16 cellular contexts compared by ENCODE assay signal in genomic region chr22:38423512-38424503, GRCh38. TPM values are rescaled to one million over a fixed set of nuclear protein-coding genes. Genes with fewer than 3 reads are reported as not detected.
A peak's percentile ranks its signal among the peaks of the same experiment; 100 is the strongest.
DNase-seq lines count a peak whose midpoint lies in the region; ATAC-seq and TF ChIP-seq lines count a peak whose summit lies in the region.
"Had no signal": no experiment of that assay in that cellular context is flagged by ENCODE, and none has a peak within 500 bp of the region (broad histone marks: within the 10 kb centered on the region; RNA-seq: fewer than 3 reads in every experiment).

No MANE protein-coding gene starts in this region.

- peak overlapping the region in 7 of 12 donors; percentile 3 to 58 (median 28) for H3K27ac ChIP-seq in heart left ventricle
- H3K27ac ChIP-seq in right atrium auricular region: no peak overlapping the region
- peak overlapping the region; percentile 27 for H3K27ac ChIP-seq in hepatocyte
- H3K27ac ChIP-seq in transverse colon: peak overlapping the region; percentile 17 to 36 (median 29)

- DNase-seq in heart left ventricle (peak in 2 of 5 donors; percentile 16 to 34), right atrium auricular region (ENCODE audit: low spot score) (no peak), NT2/D1 (ENCODE audit: low read depth, low spot score) (no peak), hepatocyte (ENCODE audit: low spot score) (peak; percentile 58), transverse colon (peak; percentile 43), ACHN (no peak)
- no peak for DNase-seq in stimulated activated CD4-positive, alpha-beta T cell treated with anti-CD3 and anti-CD28 coated beads, Interleukin-4, amount 100 ng/mL, for 24 hours
- DNase-seq: activated CD4-positive, alpha-beta T cell treated with anti-CD3 and anti-CD28 coated beads, Interleukin-2, amount 50 U/mL, for 48 hours; activated naive CD8-positive, alpha-beta T cell treated with anti-CD3 and anti-CD28 coated beads, Interleukin-2, amount 10 ng/mL, durations not matched to agents 7 days and 5 days; activated T-cell treated with anti-CD3 and anti-CD28 coated beads, Interleukin-2, amount 50 U/mL, for 48 hours; effector memory CD8-positive, alpha-beta T cell; NCI-H2029 treated with DMSO at 0.1 percent for 48 hours; stimulated activated CD4-positive, alpha-beta T cell treated with anti-CD3 and anti-CD28 coated beads, Interleukin-15, amount 100 ng/mL, for 24 hours had no signal

- in situ Hi-C loops in transverse colon (cut with MboI; ENCODE audit: low pct_ligation_motif_present in 1 of 4, low pct_unique_long_range_greater_than_20kb in 1 of 4, low sequenced_read_pairs in 3 of 4) (loop anchor here in 1 of 4 donors (25.0 kb wide), 1 partner anchor 112 kb away; the partner anchor contains the start of gene CSNK1E), ACHN (cut with HindIII; ENCODE audit: low pct_ligation_motif_present, low pct_unique_long_range_greater_than_20kb, low sequenced_read_pairs) (no loop called here)

- no peak for TF ChIP-seq CTCF in heart left ventricle (IDR thresholded peaks at IDR 0.05)
- no peak for TF ChIP-seq CTCF in right atrium auricular region (IDR thresholded peaks at IDR 0.05)
- no peak for TF ChIP-seq CTCF in hepatocyte (IDR thresholded peaks at IDR 0.05; ENCODE audit: poor library complexity)
- TF ChIP-seq CTCF in transverse colon (IDR thresholded peaks at IDR 0.05): no peak

- H3K27me3 ChIP-seq in heart left ventricle (no peaks in the 10 kb centered on the region), right atrium auricular region (no peaks in the 10 kb centered on the region), NT2/D1 (ENCODE audit: insufficient read depth, insufficient read length) (no peaks in the 10 kb centered on the region), hepatocyte (no peaks in the 10 kb centered on the region), transverse colon (no peaks in the 10 kb centered on the region)

- 77 to 89% (median 85%) methylated on average over 16 to 18 of the region's 18 CpGs for WGBS in heart left ventricle, 4 donors
- 81% methylated on average over 16 of the region's 18 CpGs for WGBS in hepatocyte (ENCODE audit: low lambda C conversion rate, missing lambda C conversion rate)
- 67 to 80% methylated on average over 1 to 16 of the region's 18 CpGs for WGBS in transverse colon (ENCODE audit: low coverage in 1 of 2), 2 donors

- H3K9ac ChIP-seq in NT2/D1 (ENCODE audit: insufficient read length, low read depth): peak overlapping the region; percentile 17

- no peak overlapping the region for H3K4me2 ChIP-seq in hepatocyte

- H3K9me3 ChIP-seq in heart left ventricle (no peaks in the 10 kb centered on the region), right atrium auricular region (no peaks in the 10 kb centered on the region), NT2/D1 (ENCODE audit: insufficient read depth, low read length) (no peaks in the 10 kb centered on the region), hepatocyte (ENCODE audit: low read depth) (no peaks in the 10 kb centered on the region), transverse colon (no peaks in the 10 kb centered on the region)

- no peak overlapping the region for H2AFZ ChIP-seq in hepatocyte

- intact Hi-C loops in heart left ventricle (cut with DNase I): no loop called here
- intact Hi-C loops in transverse colon (cut with DNase I; ENCODE audit: low total_unique reads): no loop called here

- TF ChIP-seq POLR2A in heart left ventricle (IDR thresholded peaks at IDR 0.05) (no peak), transverse colon (IDR thresholded peaks at IDR 0.05) (no peak)

- H3K4me1 ChIP-seq in heart left ventricle: peaks cover 0 to 18% (median 0%) of the 10 kb centered on the region in 12 donors
- no peaks in the 10 kb centered on the region for H3K4me1 ChIP-seq in right atrium auricular region
- H3K4me1 ChIP-seq in NT2/D1 (ENCODE audit: insufficient read depth, insufficient read length): peaks cover 29% of the 10 kb centered on the region
- H3K4me1 ChIP-seq in hepatocyte (ENCODE audit: insufficient read depth): peaks cover 4% of the 10 kb centered on the region
- H3K4me1 ChIP-seq in transverse colon: peaks cover 0 to 11% (median 7%) of the 10 kb centered on the region in 4 donors

- H3K4me3 ChIP-seq in heart left ventricle (no peak overlapping the region), right atrium auricular region (no peak overlapping the region), NT2/D1 (ENCODE audit: insufficient read length, low read depth) (no peak overlapping the region), hepatocyte (no peak overlapping the region), transverse colon (no peak overlapping the region)

- no peaks in the 10 kb centered on the region for H4K20me1 ChIP-seq in hepatocyte (ENCODE audit: insufficient read depth, poor library complexity, severe bottlenecking)

- H3K36me3 ChIP-seq in heart left ventricle: peaks cover 0 to 7% (median 0%) of the 10 kb centered on the region in 9 donors
- no peaks in the 10 kb centered on the region for H3K36me3 ChIP-seq in right atrium auricular region
- H3K36me3 ChIP-seq in NT2/D1 (ENCODE audit: insufficient read depth, insufficient read length, low read length): no peaks in the 10 kb centered on the region
- H3K36me3 ChIP-seq in hepatocyte (replicated peaks; ENCODE audit: insufficient read depth, low read depth): no peaks in the 10 kb centered on the region
- no peaks in the 10 kb centered on the region for H3K36me3 ChIP-seq in transverse colon

- no peaks in the 10 kb centered on the region for H3K9me2 ChIP-seq in hepatocyte (replicated peaks; ENCODE audit: insufficient read depth)

- H3K79me2 ChIP-seq in hepatocyte: no peaks in the 10 kb centered on the region

- TF ChIP-seq EP300 in transverse colon (IDR thresholded peaks at IDR 0.05; ENCODE audit: low read depth): no peak

- ATAC-seq in heart left ventricle (no peak), GM21515 (IDR thresholded peaks at IDR 0.05; ENCODE audit: unreplicated experiment) (no peak)
- ATAC-seq: effector memory CD8-positive, alpha-beta T cell had no signal

RNA-seq across cellular contexts. Expression of gene KCNJ4, which starts 31.2 kb away (rescaled TPM):
- total RNA-seq in heart left ventricle: 10 to 100 TPM; 14.5 to 85.5 (median 39.7) TPM
- 10 to 100 TPM; 20.3 to 57.9 TPM for polyA plus RNA-seq in heart left ventricle
- total RNA-seq in right atrium auricular region: 10 to 100 TPM in 1 of 2 donors, 1 to 10 TPM in 1; 7.0 to 36.7 TPM
- total RNA-seq in hepatocyte: 0.24 and 0.50 TPM in 2 replicates
- 0.08 and 0.30 TPM in 2 replicates for polyA plus RNA-seq in hepatocyte
- total RNA-seq in transverse colon: not detected
- total RNA-seq: activated naive CD8-positive, alpha-beta T cell treated with anti-CD3 and anti-CD28 coated beads, Interleukin-2, amount 10 ng/mL, durations not matched to agents 7 days and 5 days; LHCN-M2; pulmonary artery endothelial cell had no signal

RNA-seq across cellular contexts. Expression of gene KDELR3, which starts 44.1 kb away (rescaled TPM):
- total RNA-seq in heart left ventricle: 10 to 100 TPM in 4 of 9 donors, 1 to 10 TPM in 5; 4.4 to 15.5 (median 8.5) TPM
- 10 to 100 TPM in 1 of 2 donors, 1 to 10 TPM in 1; 7.8 to 10.5 TPM for polyA plus RNA-seq in heart left ventricle
- 1 to 10 TPM; 8.0 to 9.2 TPM for total RNA-seq in right atrium auricular region
- 92.4 and 98.9 TPM in 2 replicates for total RNA-seq in hepatocyte
- polyA plus RNA-seq in hepatocyte: 169 and 171 TPM in 2 replicates
- 10 to 100 TPM in 1 of 4 donors, 1 to 10 TPM in 2, not detected in 1; 5.6 to 12.5 (median 8.7) TPM for total RNA-seq in transverse colon

Comparison
In these comparisons a context has a peak if more than half of its experiments do, and no peak if none do; other contexts are left out.
1. H3K27ac ChIP-seq: peak in heart left ventricle (7 of 12), hepatocyte (single experiment) and transverse colon (4 of 4); none in right atrium auricular region (0 of 2).
2. DNase-seq: peak in hepatocyte (single experiment) and transverse colon (single experiment); none in right atrium auricular region (single experiment), NT2/D1 (single experiment), stimulated activated CD4-positive, alpha-beta T cell treated with anti-CD3 and anti-CD28 coated beads, Interleukin-4, amount 100 ng/mL, for 24 hours (single experiment) and ACHN (single experiment).